Comparison of ENCODE assay signal across 9 cellular contexts in genomic region chr14:72061718-72062117, GRCh38.
"Had no signal": no experiment of that assay in that cellular context is flagged by ENCODE, and none has a peak within 500 bp of the region (broad histone marks: within the 10 kb centered on the region; RNA-seq: fewer than 3 reads in every experiment).

No MANE protein-coding gene starts in this region.

- DNase-seq: GM23248, GOT3, H7, HFFc6, KBM-7 had no signal

- H3K27ac ChIP-seq: GM23248, HL-60 had no signal

- H3K9me3 ChIP-seq: HAP-1 had no signal

- H3K4me3 ChIP-seq: GM23248, HAP-1 had no signal

- ATAC-seq: HCT116, HepG2 had no signal

- H3K36me3 ChIP-seq: HAP-1 had no signal

- FAIRE-seq: HepG2 had no signal
